Comparison of ENCODE assay signal across 12 cellular contexts in the genomic region with DNA sequence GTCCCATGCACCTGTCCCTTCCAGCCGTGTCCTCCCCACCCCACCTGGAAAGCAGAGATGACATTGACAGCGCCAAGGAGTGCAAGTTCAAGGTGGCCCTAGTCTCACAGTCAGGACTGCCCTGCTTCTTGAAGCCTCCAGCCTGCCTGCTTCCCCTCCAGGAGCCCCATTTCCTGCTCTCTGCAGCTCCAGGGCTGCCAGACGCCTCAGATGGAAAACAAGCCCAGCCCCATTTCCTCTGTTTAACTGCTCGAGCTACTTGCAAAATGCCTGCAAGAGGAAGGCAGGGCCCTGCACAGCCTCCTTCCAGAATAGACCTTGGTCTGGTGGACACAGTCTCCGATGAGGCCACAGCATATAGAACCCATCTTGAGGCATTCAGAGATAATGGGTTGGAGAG. TPM values are rescaled to one million over a fixed set of nuclear protein-coding genes. Genes with fewer than 3 reads are reported as not detected.
DNase-seq lines count a peak whose midpoint lies in the region; ATAC-seq and TF ChIP-seq lines count a peak whose summit lies in the region.
"Had no signal": no experiment of that assay in that cellular context is flagged by ENCODE, and none has a peak within 500 bp of the region (broad histone marks: within the 10 kb centered on the region; RNA-seq: fewer than 3 reads in every experiment).

No MANE protein-coding gene starts in this region.

- H3K27me3 ChIP-seq in right cardiac atrium (ENCODE audit: control insufficient read depth, insufficient read depth): no peaks in the 10 kb centered on the region
- H3K27me3 ChIP-seq in neural progenitor cell: peaks cover 12% of the 10 kb centered on the region
- H3K27me3 ChIP-seq: vagina had no signal

- H3K27ac Mint-ChIP-seq in T-helper 17 cell (peak overlapping the region; percentile 92), neural progenitor cell (no peak overlapping the region)

- H4K20me1 ChIP-seq in neural progenitor cell (ENCODE audit: low read depth): no peaks in the 10 kb centered on the region

- peaks cover 4% of the 10 kb centered on the region for H3K9me3 Mint-ChIP-seq in neural progenitor cell

- H2AFZ ChIP-seq in neural progenitor cell (replicated peaks): no peak overlapping the region
- H2AFZ ChIP-seq: GM23248 had no signal

- H3K36me3 Mint-ChIP-seq in T-helper 17 cell (ENCODE audit: low read depth): peaks cover 6% of the 10 kb centered on the region
- no peaks in the 10 kb centered on the region for H3K36me3 Mint-ChIP-seq in neural progenitor cell

- peak overlapping the region; percentile 100 for H3K27ac ChIP-seq in 22Rv1
- H3K27ac ChIP-seq in right cardiac atrium (ENCODE audit: low read length): peak overlapping the region; percentile 87
- no peak overlapping the region for H3K27ac ChIP-seq in neural progenitor cell
- H3K27ac ChIP-seq: GM23248, vagina had no signal

- H3K79me2 ChIP-seq in neural progenitor cell (ENCODE audit: low read depth): no peaks in the 10 kb centered on the region

- no peaks in the 10 kb centered on the region for H3K36me3 ChIP-seq in neural progenitor cell
- H3K36me3 ChIP-seq: vagina had no signal

- H3K4me3 ChIP-seq in right cardiac atrium (ENCODE audit: low read length) (no peak overlapping the region), neural progenitor cell (no peak overlapping the region)
- H3K4me3 ChIP-seq: GM23248, vagina had no signal

- 27% methylated on average over 5 of the region's 5 CpGs for WGBS in right cardiac atrium

- H3K9me3 ChIP-seq in T-helper 17 cell (ENCODE audit: control insufficient read depth, low read length, poor library complexity, severe bottlenecking): no peaks in the 10 kb centered on the region
- no peaks in the 10 kb centered on the region for H3K9me3 ChIP-seq in right cardiac atrium (ENCODE audit: control insufficient read depth, low read length)
- no peaks in the 10 kb centered on the region for H3K9me3 ChIP-seq in neural progenitor cell (ENCODE audit: low read depth)
- H3K9me3 ChIP-seq: vagina had no signal

- TF ChIP-seq CTCF in 22Rv1 (IDR thresholded peaks at IDR 0.05) (no peak), neural progenitor cell (IDR thresholded peaks at IDR 0.05) (no peak)

- H3K4me1 Mint-ChIP-seq in T-helper 17 cell: peaks cover 54% of the 10 kb centered on the region
- peaks cover 66% of the 10 kb centered on the region for H3K4me1 Mint-ChIP-seq in neural progenitor cell

- DNase-seq in EH (ENCODE audit: low read depth) (peak; percentile 56), T-helper 17 cell (no peak), right cardiac atrium (peak in 1 of 3 donors; percentile 72), NCI-H1930 (lab: John Stamatoyannopoulos, UW) (no peak), cerebellar cortex (ENCODE audit: low spot score) (no peak), neural progenitor cell (ENCODE audit: low spot score) (no peak), NCI-H2171 (lab: John Stamatoyannopoulos, UW) (no peak)
- DNase-seq: GM23248, NCI-H146, RPMI8226 had no signal

- H3F3A ChIP-seq in neural progenitor cell (ENCODE audit: low read depth): peaks cover 39% of the 10 kb centered on the region

- ATAC-seq in T-helper 17 cell (no peak), right cardiac atrium (peak in 1 of 2 donors; percentile 24)

- H3K9ac ChIP-seq in neural progenitor cell: no peak overlapping the region
- H3K9ac ChIP-seq: GM23248 had no signal

- no peak overlapping the region for H3K4me2 ChIP-seq in neural progenitor cell

- H3K4me3 Mint-ChIP-seq in T-helper 17 cell: peak overlapping the region; percentile 36
- H3K4me3 Mint-ChIP-seq in neural progenitor cell: no peak overlapping the region

- intact Hi-C loops in right cardiac atrium (cut with DNase I): no loop called here

- H3K4me1 ChIP-seq in right cardiac atrium (ENCODE audit: control insufficient read depth, insufficient read depth, low read length) (peaks cover 19% of the 10 kb centered on the region), neural progenitor cell (peaks cover 33% of the 10 kb centered on the region)

- no peaks in the 10 kb centered on the region for H3K27me3 Mint-ChIP-seq in T-helper 17 cell
- peaks cover 14% of the 10 kb centered on the region for H3K27me3 Mint-ChIP-seq in neural progenitor cell (ENCODE audit: insufficient read depth, low read depth)

RNA-seq across cellular contexts. Expression of a gene that starts 5.0 kb away (rescaled TPM):
- total RNA-seq in T-helper 17 cell (100 to 1,000 TPM; 194 to 196 TPM), right cardiac atrium (100 to 1,000 TPM in 2 of 4 donors, 10 to 100 TPM in 2; 75.8 to 108 (median 100) TPM), neural progenitor cell (ENCODE audit: low replicate concordance) (12.5 and 55.5 TPM in 2 replicates)
- 87.5 TPM for polyA plus RNA-seq in right cardiac atrium

RNA-seq across cellular contexts. Expression of a gene that starts 39.2 kb away (rescaled TPM):
- total RNA-seq in T-helper 17 cell: 1 to 10 TPM; 2.6 to 3.7 TPM
- total RNA-seq in right cardiac atrium: 10 to 100 TPM in 3 of 4 donors, 1 to 10 TPM in 1; 9.9 to 18.8 (median 11.9) TPM
- polyA plus RNA-seq in right cardiac atrium: 10.1 TPM
- total RNA-seq in neural progenitor cell (ENCODE audit: low replicate concordance): 600 and 1,035 TPM in 2 replicates

RNA-seq across cellular contexts. Expression of a gene that starts 49.3 kb away (rescaled TPM):
- total RNA-seq in T-helper 17 cell: 1 to 10 TPM; 4.3 to 4.8 TPM
- under 1 TPM in 2 of 4 donors, not detected in 2; 0.14 to 0.53 TPM for total RNA-seq in right cardiac atrium
- polyA plus RNA-seq in right cardiac atrium: 0.20 TPM
- 0.31 TPM in 1 of 2 replicates, not detected in the other for total RNA-seq in neural progenitor cell (ENCODE audit: low replicate concordance)
- total RNA-seq: GM23248, vagina had no signal
- polyA plus RNA-seq: GM23248 had no signal

Comparison
In these comparisons a context has a peak if more than half of its experiments do, and no peak if none do; other contexts are left out.
1. RNA of a gene that starts 39.2 kb away (total RNA-seq): 600 to 1,035 TPM in neural progenitor cell; 9.9 to 18.8 TPM in right cardiac atrium and 2.6 to 3.7 TPM in T-helper 17 cell; every median in the first group is over 10 times any median in the second.